ENCODE assay signal across 10 cellular contexts in the genomic region with DNA sequence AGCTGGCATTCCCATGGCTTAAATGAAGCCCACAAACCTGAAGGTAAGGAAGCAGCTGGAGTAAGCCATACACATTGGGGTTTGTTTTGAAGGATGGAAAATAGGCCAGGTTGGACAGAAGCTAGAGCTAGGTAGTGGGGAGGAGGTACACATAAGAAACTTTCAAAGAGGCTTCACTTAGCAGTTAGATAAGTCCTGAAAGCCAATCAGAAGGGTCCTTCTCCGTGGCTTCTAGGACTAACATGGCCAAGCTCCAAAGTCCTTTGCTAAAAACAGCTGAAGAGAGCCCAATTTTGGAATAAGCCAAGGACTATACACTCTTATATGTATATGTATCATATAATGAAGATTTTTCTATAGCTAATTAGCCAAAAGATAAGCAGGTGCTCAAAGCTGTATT. TPM values are rescaled to one million over a fixed set of nuclear protein-coding genes. Genes with fewer than 3 reads are reported as not detected.
DNase-seq lines count a peak whose midpoint lies in the region; ATAC-seq, FAIRE-seq and TF ChIP-seq lines count a peak whose summit lies in the region.
"Had no signal": no experiment of that assay in that cellular context is flagged by ENCODE, and none has a peak within 500 bp of the region (broad histone marks: within the 10 kb centered on the region; RNA-seq: fewer than 3 reads in every experiment).

No MANE protein-coding gene starts in this region.

- H3K4me1 Mint-ChIP-seq in activated CD4-positive, alpha-beta T cell treated with anti-CD3 and anti-CD28 coated beads, Interleukin-2, amount 10 ng/mL, durations not matched to agents 24 days and 14 days: peaks cover 21% of the 10 kb centered on the region
- H3K4me1 Mint-ChIP-seq in astrocyte (ENCODE audit: low read depth, unreplicated experiment) (peaks cover 7% of the 10 kb centered on the region), neural progenitor cell (peaks cover 15% of the 10 kb centered on the region)

- H3K9me1 ChIP-seq in IMR-90 (ENCODE audit: insufficient read depth, low read length): peaks cover 6% of the 10 kb centered on the region; the same call in 1 of the 2 replicates

- H3K56ac ChIP-seq in IMR-90 (ENCODE audit: extremely low read depth, insufficient read depth, low read length): no peak overlapping the region

- H3K27me3 Mint-ChIP-seq in activated CD4-positive, alpha-beta T cell treated with anti-CD3 and anti-CD28 coated beads, Interleukin-2, amount 10 ng/mL, durations not matched to agents 24 days and 14 days: no peaks in the 10 kb centered on the region
- no peaks in the 10 kb centered on the region for H3K27me3 Mint-ChIP-seq in astrocyte (ENCODE audit: low read depth, unreplicated experiment)
- H3K27me3 Mint-ChIP-seq in neural progenitor cell (ENCODE audit: insufficient read depth, low read depth): no peaks in the 10 kb centered on the region

- WGBS in IMR-90 (ENCODE audit: extremely low coverage in 2 of 2, insufficient read length in 1 of 2), 2 experiments: no CpG with 5 or more reads among the region's 1 CpG

- ATAC-seq in IMR-90 (ENCODE audit: low read depth): no peak

- H2BK120ac ChIP-seq in IMR-90 (ENCODE audit: low read depth, low read length): no peak overlapping the region

- H2BK5ac ChIP-seq in IMR-90 (ENCODE audit: low read depth, low read length, poor library complexity, severe bottlenecking): no peak overlapping the region

- no peak overlapping the region for H3K4me2 ChIP-seq in IMR-90 (ENCODE audit: low read depth, low read length)
- peak overlapping the region; percentile 86 for H3K4me2 ChIP-seq in astrocyte (ENCODE audit: low read length)
- H3K4me2 ChIP-seq in neural progenitor cell: peak overlapping the region; percentile 87

- H2BK20ac ChIP-seq in IMR-90 (ENCODE audit: low read depth, low read length): no peak overlapping the region

- H2AK9ac ChIP-seq in IMR-90 (replicated peaks; ENCODE audit: low read depth, low read length, poor library complexity): no peak overlapping the region

- H3K36me3 Mint-ChIP-seq in activated CD4-positive, alpha-beta T cell treated with anti-CD3 and anti-CD28 coated beads, Interleukin-2, amount 10 ng/mL, durations not matched to agents 24 days and 14 days (ENCODE audit: low read depth): peaks cover 6% of the 10 kb centered on the region
- no peaks in the 10 kb centered on the region for H3K36me3 Mint-ChIP-seq in astrocyte (ENCODE audit: low read depth, unreplicated experiment)
- no peaks in the 10 kb centered on the region for H3K36me3 Mint-ChIP-seq in neural progenitor cell

- H2AK5ac ChIP-seq in IMR-90 (ENCODE audit: low read depth, low read length): no peak overlapping the region

- peak overlapping the region; percentile 98 for H3K4me3 Mint-ChIP-seq in activated CD4-positive, alpha-beta T cell treated with anti-CD3 and anti-CD28 coated beads, Interleukin-2, amount 10 ng/mL, durations not matched to agents 24 days and 14 days
- H3K4me3 Mint-ChIP-seq in astrocyte (ENCODE audit: unreplicated experiment) (peak overlapping the region; percentile 100), neural progenitor cell (peak overlapping the region; percentile 98)

- no peak overlapping the region for H2BK15ac ChIP-seq in IMR-90 (ENCODE audit: low read depth, low read length)

- no peak overlapping the region for H3K4me3 ChIP-seq in IMR-90 (ENCODE audit: insufficient read depth, low read depth, low read length)
- H3K4me3 ChIP-seq in astrocyte (ENCODE audit: insufficient read depth, low read depth, low read length): no peak overlapping the region
- peak overlapping the region; percentile 84 for H3K4me3 ChIP-seq in neural progenitor cell
- no peak overlapping the region for H3K4me3 ChIP-seq in coronary artery
- H3K4me3 ChIP-seq in MG63: no peak overlapping the region; the same call in 1 of the 2 replicates

- H4K8ac ChIP-seq in IMR-90 (ENCODE audit: low read depth in 2 of 2, low read length in 2 of 2): no peak overlapping the region

- H3K4ac ChIP-seq in IMR-90 (ENCODE audit: low read depth, low read length): 0 out of 2 replicates have a peak overlapping the region, but pooled peaks have one; percentile 4

- H3K9me3 ChIP-seq in IMR-90 (ENCODE audit: control insufficient read depth, insufficient read depth, low read length): no peaks in the 10 kb centered on the region
- H3K9me3 ChIP-seq in astrocyte (ENCODE audit: insufficient read depth, low read depth, low read length): no peaks in the 10 kb centered on the region
- no peaks in the 10 kb centered on the region for H3K9me3 ChIP-seq in neural progenitor cell (ENCODE audit: low read depth)
- no peaks in the 10 kb centered on the region for H3K9me3 ChIP-seq in MG63
- H3K9me3 ChIP-seq: upper lobe of left lung had no signal

- dilution Hi-C loops in IMR-90 (cut with HindIII; ENCODE audit: low sequenced_read_pairs, unreplicated experiment): no loop called here

- in situ Hi-C loops in IMR-90 (cut with MboI; ENCODE audit: low sequenced_read_pairs): no loop called here

- H3K9ac ChIP-seq in IMR-90 (ENCODE audit: low read depth, low read length) (no peak overlapping the region), astrocyte (ENCODE audit: low read length) (no peak overlapping the region), neural progenitor cell (peak overlapping the region; percentile 51)

- H4K5ac ChIP-seq in IMR-90 (ENCODE audit: low read depth, low read length): no peak overlapping the region

- 0 out of 2 replicates have a peak overlapping the region, but pooled peaks have one; percentile 17 for H3K23ac ChIP-seq in IMR-90 (ENCODE audit: low read depth, low read length)

- no peak for TF ChIP-seq RAD21 in IMR-90 (IDR thresholded peaks at IDR 0.05; ENCODE audit: low read length)

- CTCF ChIA-PET in IMR-90 (lab: Yijun Ruan, JAX): no interaction called here

- H3K9me3 Mint-ChIP-seq in activated CD4-positive, alpha-beta T cell treated with anti-CD3 and anti-CD28 coated beads, Interleukin-2, amount 10 ng/mL, durations not matched to agents 24 days and 14 days: no peaks in the 10 kb centered on the region
- H3K9me3 Mint-ChIP-seq in astrocyte (ENCODE audit: unreplicated experiment): no peaks in the 10 kb centered on the region
- H3K9me3 Mint-ChIP-seq in neural progenitor cell: no peaks in the 10 kb centered on the region

- peaks cover 6% of the 10 kb centered on the region; the same call in 1 of the 2 replicates for H4K20me1 ChIP-seq in IMR-90 (ENCODE audit: insufficient read depth, low read length)
- peaks cover 26% of the 10 kb centered on the region for H4K20me1 ChIP-seq in astrocyte (ENCODE audit: insufficient read depth, low read length)
- peaks cover 45% of the 10 kb centered on the region for H4K20me1 ChIP-seq in neural progenitor cell (ENCODE audit: low read depth)

- H3K79me2 ChIP-seq in astrocyte (ENCODE audit: insufficient read depth, low read length): peaks cover 65% of the 10 kb centered on the region
- peaks cover 63% of the 10 kb centered on the region for H3K79me2 ChIP-seq in neural progenitor cell (ENCODE audit: low read depth)

- no peak overlapping the region for H3K14ac ChIP-seq in IMR-90 (replicated peaks; ENCODE audit: low read depth, low read length)

- BruUV-seq in IMR-90 (replicated peaks; lab: Mats Ljungman, UMichigan): no TSS peak

- TF ChIP-seq POLR2A in IMR-90 (IDR thresholded peaks at IDR 0.05; ENCODE audit: low read depth, low read length): no peak

- no peak for FAIRE-seq in astrocyte (lab: Jason Lieb, UNC)

- no peaks in the 10 kb centered on the region for H3K27me3 ChIP-seq in IMR-90 (ENCODE audit: control insufficient read depth, insufficient read depth, low read length)
- H3K27me3 ChIP-seq in astrocyte (ENCODE audit: insufficient read depth, low read length): no peaks in the 10 kb centered on the region
- H3K27me3 ChIP-seq in neural progenitor cell: no peaks in the 10 kb centered on the region
- no peaks in the 10 kb centered on the region for H3K27me3 ChIP-seq in MG63
- H3K27me3 ChIP-seq: upper lobe of left lung had no signal

- no peak overlapping the region for H2AFZ ChIP-seq in IMR-90 (replicated peaks; ENCODE audit: low read length, poor library complexity)
- no peak overlapping the region for H2AFZ ChIP-seq in astrocyte (ENCODE audit: low read depth, low read length)
- H2AFZ ChIP-seq in neural progenitor cell (replicated peaks): no peak overlapping the region

- H3K27ac Mint-ChIP-seq in activated CD4-positive, alpha-beta T cell treated with anti-CD3 and anti-CD28 coated beads, Interleukin-2, amount 10 ng/mL, durations not matched to agents 24 days and 14 days: no peak overlapping the region
- no peak overlapping the region for H3K27ac Mint-ChIP-seq in astrocyte (ENCODE audit: unreplicated experiment)
- no peak overlapping the region for H3K27ac Mint-ChIP-seq in neural progenitor cell

- H3K79me1 ChIP-seq in IMR-90 (ENCODE audit: low read depth in 1 of 2, low read length in 2 of 2): peaks cover 3 to 29% of the 10 kb centered on the region in 2 experiments; a peak in 3 of 4 replicates

- peak; percentile 53 for DNase-seq in activated CD4-positive, alpha-beta T cell treated with anti-CD3 and anti-CD28 coated beads, Interleukin-2, amount 10 ng/mL, durations not matched to agents 24 days and 14 days
- DNase-seq in activated CD4-positive, alpha-beta T cell treated with anti-CD3 and anti-CD28 coated beads for 1 hour: no peak
- DNase-seq in IMR-90 (no peak), astrocyte (ENCODE audit: low read depth) (no peak), neural progenitor cell (ENCODE audit: low spot score) (no peak), coronary artery (ENCODE audit: low spot score) (no peak), cerebellar nuclear complex (lab: John Stamatoyannopoulos, UW) (no peak), MG63 (no peak)
- DNase-seq: posterior cingulate gyrus, upper lobe of left lung had no signal

- H3K36me3 ChIP-seq in IMR-90 (ENCODE audit: control insufficient read depth, insufficient read depth, low read length): no peaks in the 10 kb centered on the region
- H3K36me3 ChIP-seq in astrocyte (ENCODE audit: insufficient read depth, low read length): no peaks in the 10 kb centered on the region
- H3K36me3 ChIP-seq in neural progenitor cell: no peaks in the 10 kb centered on the region
- H3K36me3 ChIP-seq in MG63: no peaks in the 10 kb centered on the region
- H3K36me3 ChIP-seq: upper lobe of left lung had no signal

- H3K18ac ChIP-seq in IMR-90 (ENCODE audit: low read depth, low read length): no peak overlapping the region

- TF ChIP-seq CTCF in IMR-90 (conservative IDR thresholded peaks at IDR 0.05; ENCODE audit: low read depth, low read length) (no peak), astrocyte (IDR thresholded peaks at IDR 0.05; ENCODE audit: insufficient read depth, low read depth, low read length) (no peak), neural progenitor cell (IDR thresholded peaks at IDR 0.05) (no peak), coronary artery (IDR thresholded peaks at IDR 0.05) (no peak)

- H3K4me1 ChIP-seq in IMR-90 (ENCODE audit: control insufficient read depth, insufficient read depth, low read length) (no peaks in the 10 kb centered on the region; the same call in 1 of the 2 replicates), astrocyte (ENCODE audit: insufficient read depth, low read length) (no peaks in the 10 kb centered on the region), neural progenitor cell (peaks cover 12% of the 10 kb centered on the region)

- H3K27ac ChIP-seq in IMR-90 (ENCODE audit: insufficient read depth, low read length) (no peak overlapping the region), astrocyte (ENCODE audit: low read depth, low read length) (no peak overlapping the region), neural progenitor cell (no peak overlapping the region), coronary artery (no peak overlapping the region)

- POLR2A ChIA-PET in IMR-90 (lab: Charles Lee; ENCODE audit: unreplicated experiment): interaction anchor here (0.7 kb wide), 1 partner anchor 10 kb away, joined by 4 read pairs; no protein-coding TSS in a partner anchor

- intact Hi-C loops in activated CD4-positive, alpha-beta T cell treated with anti-CD3 and anti-CD28 coated beads, Interleukin-2, amount 10 ng/mL, durations not matched to agents 24 days and 14 days (cut with micrococcal nuclease): loop anchor here (10.0 kb wide), 1 partner anchor 222 kb away; no protein-coding TSS in a partner anchor
- intact Hi-C loops in IMR-90 (cut with micrococcal nuclease): loop anchor here (5.0 kb wide), 1 partner anchor 229 kb away; no protein-coding TSS in a partner anchor

- no peak overlapping the region for H4K91ac ChIP-seq in IMR-90 (ENCODE audit: insufficient read depth, low read depth, low read length)

- peaks cover 28% of the 10 kb centered on the region for H3F3A ChIP-seq in neural progenitor cell (ENCODE audit: low read depth)

RNA-seq across cellular contexts. Expression of a gene that starts 1.8 kb away (rescaled TPM):
- 32.9 and 34.7 TPM in 2 replicates for total RNA-seq in activated CD4-positive, alpha-beta T cell treated with anti-CD3 and anti-CD28 coated beads, Interleukin-2, amount 10 ng/mL, durations not matched to agents 24 days and 14 days
- total RNA-seq in IMR-90 (2012; rRNA removed): 14.4 and 17.6 TPM in 2 replicates
- 7.9 and 9.1 TPM in 2 replicates for polyA plus RNA-seq in IMR-90 (2012; rRNA removed)
- polyA plus RNA-seq in IMR-90 (2012; cell fraction: cytosol; rRNA removed): 2.1 and 2.5 TPM in 2 replicates
- 4.8 and 20.3 TPM in 2 replicates for polyA plus RNA-seq in IMR-90 (2012; cell fraction: nucleus; rRNA removed; ENCODE audit: low replicate concordance)
- 22.1 and 23.7 TPM in 2 replicates for total RNA-seq in astrocyte
- 32.9 and 33.5 TPM in 2 replicates for total RNA-seq in neural progenitor cell (ENCODE audit: low replicate concordance)
- 7.2 and 23.1 TPM in 2 replicates for total RNA-seq in MG63 (2014; rRNA removed; shearing (Covaris generic); ENCODE audit: low replicate concordance)
